In the genomic region with DNA sequence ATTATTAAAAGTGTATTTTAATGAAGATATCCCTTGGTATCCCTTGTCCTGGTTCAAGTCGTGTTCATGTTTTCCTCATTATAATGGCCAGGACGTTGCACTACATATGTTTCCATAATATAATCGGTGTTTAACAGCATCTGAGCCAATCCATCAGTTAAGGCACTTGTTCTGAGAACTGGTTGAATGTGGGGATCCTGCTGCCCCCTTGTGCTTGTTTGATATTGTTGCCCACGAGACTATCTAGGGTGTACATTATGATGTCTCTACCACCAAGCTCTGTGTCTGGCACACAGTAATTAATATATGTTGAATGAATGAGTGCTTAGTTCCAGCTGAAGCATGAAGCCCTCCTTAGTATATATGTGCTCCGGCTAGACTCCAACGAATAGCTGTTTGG, we compare ENCODE assay signal across 9 cellular contexts.
DNase-seq lines count a peak whose midpoint lies in the region; ATAC-seq and TF ChIP-seq lines count a peak whose summit lies in the region.
"Had no signal": no experiment of that assay in that cellular context is flagged by ENCODE, and none has a peak within 500 bp of the region (broad histone marks: within the 10 kb centered on the region; RNA-seq: fewer than 3 reads in every experiment).

No MANE protein-coding gene starts in this region.

- WGBS in ectodermal cell, 2 experiments = 67 to 73% methylated on average over 6 of the region's 6 CpGs

- peak; percentile 21 for TF ChIP-seq CTCF in osteocyte (IDR thresholded peaks at IDR 0.05)

- no peak overlapping the region for H3K4me3 Mint-ChIP-seq in osteocyte (ENCODE audit: unreplicated experiment)
- H3K4me3 Mint-ChIP-seq in T-helper 2 cell treated with Interferon-gamma antibody and Interleukin-4, amounts not matched to agents 5 μg/mL and 100 μg/mL, for 36 hours = no peak overlapping the region

- H3K4me1 ChIP-seq in ectodermal cell (ENCODE audit: control insufficient read depth, insufficient read depth, low read length) = peaks cover 11% of the 10 kb centered on the region

- DNase-seq in DMS79 treated with DMSO at 0.1 percent for 48 hours (lab: John Stamatoyannopoulos, UW) (peak; percentile 12), DMS79 (lab: John Stamatoyannopoulos, UW) (no peak), NCI-H2227 (lab: John Stamatoyannopoulos, UW; ENCODE audit: unreplicated experiment) (peak; percentile 58), osteocyte (ENCODE audit: extremely low spot score, unreplicated experiment) (no peak)
- no peak for DNase-seq in T-helper 2 cell treated with Interferon-gamma antibody and Interleukin-4, amounts not matched to agents 5 μg/mL and 100 μg/mL, for 36 hours (ENCODE audit: low spot score)

- no peaks in the 10 kb centered on the region for H3K9me3 ChIP-seq in ectodermal cell (ENCODE audit: control insufficient read depth, low read length)

- H3K36me3 ChIP-seq in ectodermal cell (ENCODE audit: control insufficient read depth, insufficient read depth, low read length) = no peaks in the 10 kb centered on the region

- no peak overlapping the region for H3K27ac Mint-ChIP-seq in osteocyte (ENCODE audit: unreplicated experiment)
- no peak overlapping the region for H3K27ac Mint-ChIP-seq in T-helper 2 cell treated with Interferon-gamma antibody and Interleukin-4, amounts not matched to agents 5 μg/mL and 100 μg/mL, for 36 hours

- H3K27me3 ChIP-seq in ectodermal cell (ENCODE audit: control insufficient read depth, insufficient read depth, low read length, poor library complexity, severe bottlenecking) = no peaks in the 10 kb centered on the region

- H3K9me3 Mint-ChIP-seq in osteocyte (ENCODE audit: unreplicated experiment) = peaks cover 7% of the 10 kb centered on the region
- H3K9me3 Mint-ChIP-seq in T-helper 2 cell treated with Interferon-gamma antibody and Interleukin-4, amounts not matched to agents 5 μg/mL and 100 μg/mL, for 36 hours = no peaks in the 10 kb centered on the region

- ATAC-seq in GM21825 (IDR thresholded peaks at IDR 0.05; ENCODE audit: unreplicated experiment) = peak; percentile 69
- ATAC-seq in GM21737 (IDR thresholded peaks at IDR 0.05; ENCODE audit: unreplicated experiment) = no peak

- H3K4me1 Mint-ChIP-seq in osteocyte (ENCODE audit: unreplicated experiment) = no peaks in the 10 kb centered on the region
- H3K4me1 Mint-ChIP-seq in T-helper 2 cell treated with Interferon-gamma antibody and Interleukin-4, amounts not matched to agents 5 μg/mL and 100 μg/mL, for 36 hours (ENCODE audit: low read depth) = no peaks in the 10 kb centered on the region

- peak overlapping the region; percentile 36 for H3K27ac ChIP-seq in ectodermal cell (ENCODE audit: insufficient read depth, low read depth, low read length, poor library complexity, severe bottlenecking)

- H3K27me3 Mint-ChIP-seq in osteocyte (ENCODE audit: unreplicated experiment) = no peaks in the 10 kb centered on the region
- H3K27me3 Mint-ChIP-seq in T-helper 2 cell treated with Interferon-gamma antibody and Interleukin-4, amounts not matched to agents 5 μg/mL and 100 μg/mL, for 36 hours (ENCODE audit: low read depth) = peaks cover 7% of the 10 kb centered on the region

- H3K4me3 ChIP-seq in ectodermal cell (ENCODE audit: insufficient read depth, low read depth, low read length) = no peak overlapping the region
- H3K4me3 ChIP-seq: lung had no signal

- no peaks in the 10 kb centered on the region for H3K36me3 Mint-ChIP-seq in osteocyte (ENCODE audit: unreplicated experiment)
- H3K36me3 Mint-ChIP-seq in T-helper 2 cell treated with Interferon-gamma antibody and Interleukin-4, amounts not matched to agents 5 μg/mL and 100 μg/mL, for 36 hours (ENCODE audit: low read depth) = no peaks in the 10 kb centered on the region

Comparison
In these comparisons a context has a peak if more than half of its experiments do, and no peak if none do; other contexts are left out.
1. DNase-seq: peak in DMS79 treated with DMSO at 0.1 percent for 48 hours (single experiment) and NCI-H2227 (single experiment); none in DMS79 (single experiment), osteocyte (single experiment) and T-helper 2 cell treated with Interferon-gamma antibody and Interleukin-4, amounts not matched to agents 5 μg/mL and 100 μg/mL, for 36 hours (single experiment).